Comparison of ENCODE assay signal across 8 cellular contexts in genomic region chr2:74080346-74080745, GRCh38.
DNase-seq lines count a peak whose midpoint lies in the region; ATAC-seq and TF ChIP-seq lines count a peak whose summit lies in the region.
"Had no signal": no experiment of that assay in that cellular context is flagged by ENCODE, and none has a peak within 500 bp of the region (broad histone marks: within the 10 kb centered on the region; RNA-seq: fewer than 3 reads in every experiment).

No MANE protein-coding gene starts in this region.

- peak overlapping the region; percentile 69; the same call in 1 of the 2 replicates for H3K27ac Mint-ChIP-seq in WTC11

- ATAC-seq in GM18870 (IDR thresholded peaks at IDR 0.05; ENCODE audit: unreplicated experiment) (peak; percentile 13), HG02642 (IDR thresholded peaks at IDR 0.05; ENCODE audit: poor library complexity, unreplicated experiment) (peak; percentile 13), WTC11 (peak; percentile 64), HG02763 (IDR thresholded peaks at IDR 0.05; ENCODE audit: unreplicated experiment) (no peak)

- peaks cover 6% of the 10 kb centered on the region for H3K36me3 Mint-ChIP-seq in WTC11

- H3K4me3 Mint-ChIP-seq in WTC11, result no peak overlapping the region
- H3K4me3 Mint-ChIP-seq: activated naive CD8-positive, alpha-beta T cell had no signal

- peaks cover 5% of the 10 kb centered on the region for H3K36me3 ChIP-seq in rectal smooth muscle tissue (ENCODE audit: control insufficient read depth, insufficient read depth, low read length)

- no peak for TF ChIP-seq CTCF in WTC11 (IDR thresholded peaks at IDR 0.05)

- H3K9ac ChIP-seq in rectal smooth muscle tissue (ENCODE audit: low read length), result no peak overlapping the region

- H3K4me1 ChIP-seq in rectal smooth muscle tissue (ENCODE audit: control insufficient read depth, insufficient read depth, low read length), result no peaks in the 10 kb centered on the region

- no peaks in the 10 kb centered on the region for H3K27me3 ChIP-seq in rectal smooth muscle tissue (ENCODE audit: control insufficient read depth, insufficient read depth, low read length)

- H3K27ac ChIP-seq in rectal smooth muscle tissue (ENCODE audit: low read depth, low read length), result peak overlapping the region; percentile 22

- no peaks in the 10 kb centered on the region for H3K9me3 Mint-ChIP-seq in WTC11

- CTCF ChIA-PET in WTC11 (lab: Charles Lee), result interaction anchor here (0.5 to 2.1 kb wide), 16 partner anchors 14 to 173 kb away, joined by 3 to 14 read pairs (median 4); partner anchors contain the start of genes BOLA3 and DGUOK

- POLR2A ChIA-PET in WTC11 (lab: Charles Lee), result no interaction called here

- DNase-seq in WTC11 (ENCODE audit: low spot score), result no peak
- no peak for DNase-seq in T-helper 1 cell
- no peak for DNase-seq in epidermal melanocyte (ENCODE audit: insufficient read length, low spot score)

- H3K4me3 ChIP-seq in rectal smooth muscle tissue (ENCODE audit: low read length), result peak overlapping the region; percentile 33

- H3K4me1 Mint-ChIP-seq in WTC11, result no peaks in the 10 kb centered on the region

- H3K27me3 Mint-ChIP-seq in WTC11 (ENCODE audit: low read depth), result no peaks in the 10 kb centered on the region
- H3K27me3 Mint-ChIP-seq: activated naive CD8-positive, alpha-beta T cell had no signal

TF ChIP-seq in WTC11, 78 proteins besides CTCF, POLR2A, EP300 and RAD21 (continues in another document):
- TF ChIP-seq SOX15 (CRISPR knock-in tag; IDR thresholded peaks at IDR 0.05) (no peak), SMAD3 (CRISPR knock-in tag; IDR thresholded peaks at IDR 0.05; ENCODE audit: borderline replicate concordance) (no peak), ZNF532 (CRISPR knock-in tag; IDR thresholded peaks at IDR 0.05; ENCODE audit: borderline replicate concordance) (no peak), ZNF396 (CRISPR knock-in tag; IDR thresholded peaks at IDR 0.05; ENCODE audit: borderline replicate concordance) (no peak), ZMAT4 (CRISPR knock-in tag; IDR thresholded peaks at IDR 0.05) (no peak), FOXP4 (CRISPR knock-in tag; IDR thresholded peaks at IDR 0.05) (no peak), FOXP1 (CRISPR knock-in tag; IDR thresholded peaks at IDR 0.05; ENCODE audit: borderline replicate concordance) (no peak), CDX4 (CRISPR knock-in tag; IDR thresholded peaks at IDR 0.05; ENCODE audit: borderline replicate concordance) (no peak), MAX (CRISPR knock-in tag; IDR thresholded peaks at IDR 0.05) (no peak), ATF1 (CRISPR knock-in tag; IDR thresholded peaks at IDR 0.05) (no peak), SP1 (CRISPR knock-in tag; conservative IDR thresholded peaks at IDR 0.05) (no peak), JUN (CRISPR knock-in tag; IDR thresholded peaks at IDR 0.05) (no peak), JAZF1 (CRISPR knock-in tag; IDR thresholded peaks at IDR 0.05) (no peak), ZNF219 (CRISPR knock-in tag; IDR thresholded peaks at IDR 0.05; ENCODE audit: borderline replicate concordance) (no peak), ESRRA (CRISPR knock-in tag; IDR thresholded peaks at IDR 0.05; ENCODE audit: borderline replicate concordance) (no peak), PREB (CRISPR knock-in tag; IDR thresholded peaks at IDR 0.05; ENCODE audit: borderline replicate concordance) (no peak), AR (CRISPR knock-in tag; IDR thresholded peaks at IDR 0.05) (no peak)
